21 cellular contexts compared by ENCODE assay signal in the genomic region with DNA sequence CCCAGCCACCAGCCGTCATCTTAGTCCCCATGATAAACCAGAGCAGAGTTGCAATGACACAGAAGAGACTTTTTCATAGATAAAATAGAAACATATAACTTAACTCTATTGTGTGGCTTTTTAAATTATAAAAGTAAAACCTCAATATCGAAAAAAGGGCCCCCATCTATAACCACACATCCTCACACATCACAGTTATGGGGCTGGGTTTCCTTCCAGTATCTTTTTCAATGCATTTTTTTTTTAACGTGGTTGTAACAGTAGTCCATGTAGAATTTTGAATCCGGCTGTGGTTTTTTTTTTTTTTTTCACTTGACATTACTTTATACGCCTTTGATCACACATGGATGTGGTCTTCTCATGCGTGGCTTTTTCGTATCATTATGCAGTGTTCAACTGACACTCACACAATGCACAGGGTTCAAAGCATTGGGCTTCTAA.
A peak's percentile ranks its signal among the peaks of the same experiment; 100 is the strongest.
DNase-seq lines count a peak whose midpoint lies in the region; ATAC-seq and TF ChIP-seq lines count a peak whose summit lies in the region.
"Had no signal": no experiment of that assay in that cellular context is flagged by ENCODE, and none has a peak within 500 bp of the region (broad histone marks: within the 10 kb centered on the region; RNA-seq: fewer than 3 reads in every experiment).

No MANE protein-coding gene starts in this region.

- peak overlapping the region in 1 of 2 donors; percentile 46 for H3K4me3 ChIP-seq in CD4-positive, alpha-beta memory T cell (ENCODE audit: low read length in 2 of 2)
- peak overlapping the region; percentile 17 for H3K4me3 ChIP-seq in naive thymus-derived CD4-positive, alpha-beta T cell (ENCODE audit: low read length)
- H3K4me3 ChIP-seq in heart left ventricle: no peak overlapping the region
- H3K4me3 ChIP-seq: K562, lower lobe of right lung, thoracic aorta had no signal

- TF ChIP-seq POLR2A in heart left ventricle (IDR thresholded peaks at IDR 0.05): no peak

- peaks cover 18 to 32% (median 23%) of the 10 kb centered on the region in 4 donors for H3K4me1 Mint-ChIP-seq in CD4-positive, alpha-beta memory T cell
- H3K4me1 Mint-ChIP-seq in activated CD8-positive, alpha-beta T cell treated with anti-CD3 and anti-CD28 coated beads, Interleukin-2, amount 10 ng/mL, durations not matched to agents 7 days and 5 days (ENCODE audit: low read depth): peaks cover 34% of the 10 kb centered on the region
- peaks cover 17 to 32% (median 26%) of the 10 kb centered on the region in 7 donors for H3K4me1 Mint-ChIP-seq in naive thymus-derived CD4-positive, alpha-beta T cell

- no peak for TF ChIP-seq CTCF in heart left ventricle (IDR thresholded peaks at IDR 0.05)

- H3K27me3 ChIP-seq in CD4-positive, alpha-beta memory T cell (ENCODE audit: insufficient read depth, low read length): no peaks in the 10 kb centered on the region
- H3K27me3 ChIP-seq in naive thymus-derived CD4-positive, alpha-beta T cell (ENCODE audit: control insufficient read depth in 2 of 2, insufficient read depth in 2 of 2, low read length in 2 of 2): peaks cover 0 to 8% of the 10 kb centered on the region in 2 donors
- H3K27me3 ChIP-seq in heart left ventricle: peaks cover 0 to 47% (median 14%) of the 10 kb centered on the region in 9 donors

- H3K27me3 Mint-ChIP-seq in CD4-positive, alpha-beta memory T cell: peaks cover 6 to 7% of the 10 kb centered on the region in 2 donors
- H3K27me3 Mint-ChIP-seq in activated CD8-positive, alpha-beta T cell treated with anti-CD3 and anti-CD28 coated beads, Interleukin-2, amount 10 ng/mL, durations not matched to agents 7 days and 5 days (ENCODE audit: low read depth): peaks cover 45% of the 10 kb centered on the region
- H3K27me3 Mint-ChIP-seq in naive thymus-derived CD4-positive, alpha-beta T cell: peaks cover 50 to 68% (median 54%) of the 10 kb centered on the region in 5 donors

- H3K36me3 Mint-ChIP-seq in CD4-positive, alpha-beta memory T cell: peaks cover 0 to 2% of the 10 kb centered on the region in 2 donors
- peaks cover 2% of the 10 kb centered on the region for H3K36me3 Mint-ChIP-seq in activated CD8-positive, alpha-beta T cell treated with anti-CD3 and anti-CD28 coated beads, Interleukin-2, amount 10 ng/mL, durations not matched to agents 7 days and 5 days (ENCODE audit: low read depth)
- no peaks in the 10 kb centered on the region for H3K36me3 Mint-ChIP-seq in naive thymus-derived CD4-positive, alpha-beta T cell

- no peak for DNase-seq in activated CD4-positive, CD25-positive, alpha-beta regulatory T cell treated with anti-CD3 and anti-CD28 coated beads, Interleukin-2, amount 50 U/mL, for 72 hours
- peak; percentile 70 to 88 (median 84) for DNase-seq in CD4-positive, alpha-beta memory T cell
- DNase-seq in activated CD8-positive, alpha-beta T cell treated with anti-CD3 and anti-CD28 coated beads, Interleukin-2, amount 10 ng/mL, durations not matched to agents 7 days and 5 days: peak; percentile 67
- peak in 7 of 9 donors; percentile 52 to 82 (median 75) for DNase-seq in naive thymus-derived CD4-positive, alpha-beta T cell
- no peak for DNase-seq in inferior parietal cortex (ENCODE audit: extremely low spot score)
- no peak for DNase-seq in heart left ventricle
- DNase-seq: DMS153; effector CD8-positive, alpha-beta T cell; lower lobe of right lung; MV-4-11; NCI-H1930; NCI-H446; SW 1271 had no signal

- intact Hi-C loops in CD4-positive, alpha-beta memory T cell (cut with micrococcal nuclease): no loop called here
- intact Hi-C loops in naive thymus-derived CD4-positive, alpha-beta T cell (cut with micrococcal nuclease): loop anchor here in 1 of 2 donors (5.0 kb wide), 1 partner anchor 75 kb away; a partner anchor contains a TSS
- intact Hi-C loops in heart left ventricle (cut with DNase I): no loop called here

- peaks cover 0 to 2% (median 0%) of the 10 kb centered on the region in 8 donors for H3K9me3 Mint-ChIP-seq in CD4-positive, alpha-beta memory T cell
- H3K9me3 Mint-ChIP-seq in activated CD8-positive, alpha-beta T cell treated with anti-CD3 and anti-CD28 coated beads, Interleukin-2, amount 10 ng/mL, durations not matched to agents 7 days and 5 days (ENCODE audit: insufficient read depth): no peaks in the 10 kb centered on the region
- H3K9me3 Mint-ChIP-seq in naive thymus-derived CD4-positive, alpha-beta T cell: peaks cover 0 to 4% (median 0%) of the 10 kb centered on the region in 11 donors

- ATAC-seq in activated CD4-positive, CD25-positive, alpha-beta regulatory T cell treated with anti-CD3 and anti-CD28 coated beads, Interleukin-2, amount 50 U/mL, for 24 hours: peak; percentile 58 to 63
- peak; percentile 72 for ATAC-seq in activated CD8-positive, alpha-beta T cell treated with anti-CD3 and anti-CD28 coated beads, Interleukin-2, amount 10 ng/mL, durations not matched to agents 7 days and 5 days
- ATAC-seq in naive thymus-derived CD4-positive, alpha-beta T cell: peak; percentile 89
- ATAC-seq in HG03565 (IDR thresholded peaks at IDR 0.05; ENCODE audit: unreplicated experiment): no peak
- ATAC-seq in heart left ventricle: no peak
- ATAC-seq: HCT116 had no signal

- POLR2A ChIA-PET in CD4-positive, alpha-beta memory T cell (lab: Charles Lee; ENCODE audit: partially characterized antibody): interaction anchor here (1.5 kb wide), 1 partner anchor 21 kb away, joined by 4 read pairs; no protein-coding TSS in a partner anchor
- POLR2A ChIA-PET in activated CD8-positive, alpha-beta T cell treated with anti-CD3 and anti-CD28 coated beads, Interleukin-2, amount 10 ng/mL, durations not matched to agents 7 days and 5 days (lab: Charles Lee): interaction anchor here (2.4 kb wide), 1 partner anchor 282 kb away, joined by 10 read pairs; no protein-coding TSS in a partner anchor
- POLR2A ChIA-PET in naive thymus-derived CD4-positive, alpha-beta T cell (lab: Charles Lee): no interaction called here

- H3K4me1 ChIP-seq in CD4-positive, alpha-beta memory T cell (ENCODE audit: insufficient read depth, low read length): peaks cover 27% of the 10 kb centered on the region
- peaks cover 22 to 23% of the 10 kb centered on the region in 2 donors for H3K4me1 ChIP-seq in naive thymus-derived CD4-positive, alpha-beta T cell (ENCODE audit: control insufficient read depth in 2 of 2, insufficient read depth in 2 of 2, low read length in 2 of 2)
- H3K4me1 ChIP-seq in heart left ventricle: no peaks in the 10 kb centered on the region
- H3K4me1 ChIP-seq: lower lobe of right lung had no signal

- H3K27ac Mint-ChIP-seq in CD4-positive, alpha-beta memory T cell: peak overlapping the region; percentile 53 to 97 (median 93)
- peak overlapping the region; percentile 98 for H3K27ac Mint-ChIP-seq in activated CD8-positive, alpha-beta T cell treated with anti-CD3 and anti-CD28 coated beads, Interleukin-2, amount 10 ng/mL, durations not matched to agents 7 days and 5 days
- H3K27ac Mint-ChIP-seq in naive thymus-derived CD4-positive, alpha-beta T cell: peak overlapping the region in 8 of 9 donors; percentile 13 to 89 (median 78)
- H3K27ac Mint-ChIP-seq: B cell had no signal

- no peaks in the 10 kb centered on the region for H3K9me3 ChIP-seq in CD4-positive, alpha-beta memory T cell (ENCODE audit: control insufficient read depth in 1 of 2, low read length in 2 of 2)
- no peaks in the 10 kb centered on the region for H3K9me3 ChIP-seq in naive thymus-derived CD4-positive, alpha-beta T cell (ENCODE audit: control insufficient read depth in 2 of 3, low read length in 3 of 3)
- H3K9me3 ChIP-seq in heart left ventricle: no peaks in the 10 kb centered on the region
- H3K9me3 ChIP-seq: lower lobe of right lung, thoracic aorta had no signal

- no peaks in the 10 kb centered on the region for H3K36me3 ChIP-seq in CD4-positive, alpha-beta memory T cell (ENCODE audit: insufficient read depth, low read length)
- no peaks in the 10 kb centered on the region for H3K36me3 ChIP-seq in naive thymus-derived CD4-positive, alpha-beta T cell (ENCODE audit: control insufficient read depth in 2 of 3, insufficient read depth in 3 of 3, low read length in 3 of 3)
- H3K36me3 ChIP-seq in heart left ventricle: no peaks in the 10 kb centered on the region
- H3K36me3 ChIP-seq: lower lobe of right lung, thoracic aorta had no signal

- peak overlapping the region; percentile 64 to 88 (median 79) for H3K4me3 Mint-ChIP-seq in CD4-positive, alpha-beta memory T cell
- H3K4me3 Mint-ChIP-seq in activated CD8-positive, alpha-beta T cell treated with anti-CD3 and anti-CD28 coated beads, Interleukin-2, amount 10 ng/mL, durations not matched to agents 7 days and 5 days: peak overlapping the region; percentile 60
- H3K4me3 Mint-ChIP-seq in naive thymus-derived CD4-positive, alpha-beta T cell: peak overlapping the region; percentile 35 to 79 (median 71)
- H3K4me3 Mint-ChIP-seq: B cell had no signal

- 81 to 87% (median 84%) methylated on average over 7 of the region's 7 CpGs for WGBS in heart left ventricle, 4 donors

- peak overlapping the region; percentile 29 for H3K27ac ChIP-seq in CD4-positive, alpha-beta memory T cell (ENCODE audit: low read depth, low read length)
- H3K27ac ChIP-seq in naive thymus-derived CD4-positive, alpha-beta T cell (ENCODE audit: low read depth, low read length): no peak overlapping the region
- no peak overlapping the region for H3K27ac ChIP-seq in heart left ventricle
- H3K27ac ChIP-seq: 22Rv1, lower lobe of right lung, thoracic aorta, VCaP had no signal

- CTCF ChIA-PET in CD4-positive, alpha-beta memory T cell (lab: Charles Lee; ENCODE audit: partially characterized antibody): interaction anchor here (1.1 kb wide), 1 partner anchor 23 kb away, joined by 5 read pairs; no protein-coding TSS in a partner anchor
- CTCF ChIA-PET in activated CD8-positive, alpha-beta T cell treated with anti-CD3 and anti-CD28 coated beads, Interleukin-2, amount 10 ng/mL, durations not matched to agents 7 days and 5 days (lab: Charles Lee): interaction anchor here (1.4 to 5.2 kb wide), 6 partner anchors 10 to 414 kb away, joined by 3 to 34 read pairs (median 5); a partner anchor contains a TSS
- CTCF ChIA-PET in naive thymus-derived CD4-positive, alpha-beta T cell (lab: Charles Lee): no interaction called here

Comparison
In these comparisons a context has a peak if more than half of its experiments do, and no peak if none do; other contexts are left out.
1. ATAC-seq: peak in activated CD4-positive, CD25-positive, alpha-beta regulatory T cell treated with anti-CD3 and anti-CD28 coated beads, Interleukin-2, amount 50 U/mL, for 24 hours (2 of 2), activated CD8-positive, alpha-beta T cell treated with anti-CD3 and anti-CD28 coated beads, Interleukin-2, amount 10 ng/mL, durations not matched to agents 7 days and 5 days (single experiment) and naive thymus-derived CD4-positive, alpha-beta T cell (single experiment); none in HG03565 (single experiment) and heart left ventricle (0 of 4).
2. DNase-seq: peak in CD4-positive, alpha-beta memory T cell (5 of 5), activated CD8-positive, alpha-beta T cell treated with anti-CD3 and anti-CD28 coated beads, Interleukin-2, amount 10 ng/mL, durations not matched to agents 7 days and 5 days (single experiment) and naive thymus-derived CD4-positive, alpha-beta T cell (7 of 9); none in activated CD4-positive, CD25-positive, alpha-beta regulatory T cell treated with anti-CD3 and anti-CD28 coated beads, Interleukin-2, amount 50 U/mL, for 72 hours (single experiment), inferior parietal cortex (single experiment) and heart left ventricle (0 of 5).
3. Peak in every context shown above with its lines, with median percentiles within 50 percentile points of each other: H3K27ac Mint-ChIP-seq and H3K4me3 Mint-ChIP-seq.